Comparison of ENCODE assay signal across 30 cellular contexts in genomic region chr2:11280713-11281112, GRCh38.
"Had no signal": no experiment of that assay in that cellular context is flagged by ENCODE, and none has a peak within 500 bp of the region (broad histone marks: within the 10 kb centered on the region; RNA-seq: fewer than 3 reads in every experiment).

No MANE protein-coding gene starts in this region.

- DNase-seq: naive thymus-derived CD8-positive, alpha-beta T cell; nephron progenitor cell; occipital lobe; ovary; posterior cingulate gyrus; psoas muscle; right cardiac atrium; stimulated activated CD4-positive, alpha-beta T cell treated with anti-CD3 and anti-CD28 coated beads, Interleukin-15, amount 100 ng/mL, for 24 hours; stimulated activated CD4-positive, alpha-beta T cell treated with anti-CD3 and anti-CD28 coated beads, Interleukin-2, amount 100 ng/mL, for 24 hours; stimulated activated CD4-positive, alpha-beta T cell treated with anti-CD3 and anti-CD28 coated beads, Interleukin-2, amount 100 ng/mL, for 48 hours; stimulated activated CD4-positive, alpha-beta T cell treated with anti-CD3 and anti-CD28 coated beads, Interleukin-4, amount 100 ng/mL, for 24 hours; stimulated activated naive B cell treated with anti-CD40 and anti-IgM and Interleukin-4, amounts not matched to agents 10 μg/mL and 1 μg/mL and 100 μg/mL, for 72 hours; stimulated activated naive CD4-positive, alpha-beta T cell treated with Interleukin-2 at 50 U/mL for 16 hours; stomach; thyroid gland; trophoblast cell; upper lobe of left lung had no signal

- H3K4me3 Mint-ChIP-seq: naive thymus-derived CD8-positive, alpha-beta T cell; natural killer cell treated with Interleukin-12 subunit alpha and Interleukin-12 subunit beta and Interleukin-15 and Interleukin-18, amount 100 ng/mL, for 72 hours; nephron progenitor cell; neural crest cell; stimulated activated effector memory CD8-positive, alpha-beta T cell treated with anti-CD3 and anti-CD28 coated beads, Interleukin-12 subunit alpha, Interleukin-12 subunit beta, amount 100 ng/mL, for 72 hours; stimulated activated naive B cell treated with anti-CD40 and anti-IgM and Interleukin-4, amounts not matched to agents 10 μg/mL and 1 μg/mL and 100 μg/mL, for 72 hours; stimulated activated naive CD8-positive, alpha-beta T cell treated with anti-CD3 and anti-CD28 coated beads, Interleukin-15, Interleukin-2, amounts not matched to agents 100 ng/mL and 50 ng/mL, for 24 hours had no signal

- H3K27me3 Mint-ChIP-seq: naive thymus-derived CD8-positive, alpha-beta T cell; natural killer cell treated with Interleukin-12 subunit alpha and Interleukin-12 subunit beta and Interleukin-15 and Interleukin-18, amount 100 ng/mL, for 72 hours; progenitor cell of endocrine pancreas; stimulated activated naive B cell treated with anti-CD40 and anti-IgM and Interleukin-4, amounts not matched to agents 10 μg/mL and 1 μg/mL and 100 μg/mL, for 72 hours; stimulated activated naive CD8-positive, alpha-beta T cell treated with anti-CD3 and anti-CD28 coated beads, Interleukin-15, Interleukin-2, amounts not matched to agents 100 ng/mL and 50 ng/mL, for 24 hours had no signal

- H3K9ac ChIP-seq: parathyroid adenoma had no signal

- H2AFZ ChIP-seq: parathyroid adenoma had no signal

- FAIRE-seq: urothelium cell line had no signal

- H3K27ac Mint-ChIP-seq: naive thymus-derived CD8-positive, alpha-beta T cell; natural killer cell treated with Interleukin-12 subunit alpha and Interleukin-12 subunit beta and Interleukin-15 and Interleukin-18, amount 100 ng/mL, for 72 hours; progenitor cell of endocrine pancreas; stimulated activated effector memory CD8-positive, alpha-beta T cell treated with anti-CD3 and anti-CD28 coated beads, Interleukin-12 subunit alpha, Interleukin-12 subunit beta, amount 100 ng/mL, for 72 hours; stimulated activated naive B cell treated with anti-CD40 and anti-IgM and Interleukin-4, amounts not matched to agents 10 μg/mL and 1 μg/mL and 100 μg/mL, for 72 hours; stimulated activated naive CD8-positive, alpha-beta T cell treated with anti-CD3 and anti-CD28 coated beads, Interleukin-15, Interleukin-2, amounts not matched to agents 100 ng/mL and 50 ng/mL, for 24 hours had no signal

- H3K9me3 ChIP-seq: ovary, psoas muscle, thoracic aorta, thyroid gland, vagina had no signal

- H3K4me1 Mint-ChIP-seq: nephron progenitor cell had no signal

- H3K4me1 ChIP-seq: parathyroid adenoma, thyroid gland had no signal

- H3K27ac ChIP-seq: ovary, parathyroid adenoma, psoas muscle, skin epidermis, stomach, thoracic aorta, thyroid gland, tibial nerve, vagina had no signal

- H3K9me3 Mint-ChIP-seq: natural killer cell treated with Interleukin-12 subunit alpha and Interleukin-12 subunit beta and Interleukin-15 and Interleukin-18, amount 100 ng/mL, for 72 hours had no signal

- H3K4me3 ChIP-seq: ovary, psoas muscle, skin epidermis, smooth muscle cell, stomach, thoracic aorta, thyroid gland, tibial nerve, upper lobe of left lung, vagina had no signal

- H3K36me3 ChIP-seq: ovary had no signal

- H3K4me2 ChIP-seq: smooth muscle cell had no signal

- H3K27me3 ChIP-seq: ovary, stomach, thyroid gland, tibial nerve, upper lobe of left lung, vagina had no signal

- ATAC-seq: naive thymus-derived CD8-positive, alpha-beta T cell; natural killer cell treated with Interleukin-12 subunit alpha and Interleukin-12 subunit beta and Interleukin-15 and Interleukin-18, amount 100 ng/mL, for 72 hours; right cardiac atrium; sciatic nerve; stimulated activated effector memory CD8-positive, alpha-beta T cell treated with anti-CD3 and anti-CD28 coated beads, Interleukin-12 subunit alpha, Interleukin-12 subunit beta, amount 100 ng/mL, for 72 hours; stimulated activated naive B cell treated with anti-CD40 and anti-IgM and Interleukin-4, amounts not matched to agents 10 μg/mL and 1 μg/mL and 100 μg/mL, for 72 hours had no signal
